In the genomic region with DNA sequence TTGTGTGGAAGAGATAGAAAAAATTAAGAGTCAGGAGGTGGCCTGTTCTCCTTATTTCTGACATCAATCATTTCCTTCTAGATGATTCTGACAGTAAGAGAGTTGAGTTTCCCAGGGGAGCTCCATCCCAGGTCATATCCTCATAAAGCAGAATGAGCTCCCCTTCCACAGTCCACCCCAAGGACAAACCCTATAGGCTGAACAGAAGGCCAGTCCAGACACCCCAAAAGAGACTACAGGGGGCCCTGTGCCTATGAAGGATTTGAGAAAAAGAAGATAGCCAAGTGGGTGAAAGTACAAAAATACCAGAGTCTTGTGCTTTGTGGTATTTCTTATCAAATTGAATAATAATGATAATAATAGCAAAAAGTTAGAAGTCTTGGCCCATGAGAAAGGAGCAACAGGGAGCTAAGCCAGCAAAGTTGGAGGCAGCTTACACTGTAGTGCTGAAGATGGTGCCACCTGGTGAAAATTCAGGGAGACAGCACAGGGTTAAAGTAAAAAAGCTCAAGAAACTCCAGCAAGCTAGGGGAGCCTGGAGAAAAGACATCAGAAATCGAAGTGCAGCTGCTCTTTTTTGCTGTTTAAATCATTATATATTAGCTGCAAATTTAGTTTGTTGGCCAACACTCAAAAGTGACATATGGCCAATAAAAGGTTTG, we compare ENCODE assay signal across 8 cellular contexts. TPM values are rescaled to one million over a fixed set of nuclear protein-coding genes. Genes with fewer than 3 reads are reported as not detected.
DNase-seq lines count a peak whose midpoint lies in the region; ATAC-seq and TF ChIP-seq lines count a peak whose summit lies in the region.

No MANE protein-coding gene starts in this region.

- DNase-seq in HFF-Myc (ENCODE audit: extremely low read depth, low read depth) = no peak
- peak; percentile 94 for DNase-seq in NCI-H524 treated with DMSO at 0.1 percent for 48 hours (lab: John Stamatoyannopoulos, UW)
- peak; percentile 27 for DNase-seq in fibroblast of peridontal ligament (ENCODE audit: extremely low read depth)
- no peak for DNase-seq in effector memory CD8-positive, alpha-beta T cell
- DNase-seq in T-helper 17 cell = no peak
- no peak for DNase-seq in naive thymus-derived CD4-positive, alpha-beta T cell

- TF ChIP-seq CTCF in C4-2B (conservative IDR thresholded peaks at IDR 0.05) = peak; percentile 82
- TF ChIP-seq CTCF in HFF-Myc (IDR thresholded peaks at IDR 0.05; ENCODE audit: low read depth, low read length, missing control alignments) = peak; percentile 50

- H3K27ac ChIP-seq in C4-2B = peak overlapping the region; percentile 35; the same call in 1 of the 2 replicates
- H3K27ac ChIP-seq in naive thymus-derived CD4-positive, alpha-beta T cell (ENCODE audit: low read depth, low read length) = no peak overlapping the region

- H3K4me1 ChIP-seq in naive thymus-derived CD4-positive, alpha-beta T cell (ENCODE audit: control insufficient read depth in 2 of 2, insufficient read depth in 2 of 2, low read length in 2 of 2) = no peaks in the 10 kb centered on the region

- no peak overlapping the region for H3K4me3 ChIP-seq in HFF-Myc (replicated peaks; ENCODE audit: low read depth, low read length)
- H3K4me3 ChIP-seq in naive thymus-derived CD4-positive, alpha-beta T cell (ENCODE audit: low read length) = no peak overlapping the region

- POLR2A ChIA-PET in naive thymus-derived CD4-positive, alpha-beta T cell (lab: Charles Lee) = no interaction called here

- H3K27me3 ChIP-seq in naive thymus-derived CD4-positive, alpha-beta T cell (ENCODE audit: control insufficient read depth in 2 of 2, insufficient read depth in 2 of 2, low read length in 2 of 2) = no peaks in the 10 kb centered on the region

- H3K27me3 Mint-ChIP-seq in effector memory CD8-positive, alpha-beta T cell = peaks cover 0 to 7% of the 10 kb centered on the region in 2 donors
- H3K27me3 Mint-ChIP-seq in T-helper 17 cell = peaks cover 15% of the 10 kb centered on the region
- peaks cover 5 to 22% (median 15%) of the 10 kb centered on the region in 5 donors for H3K27me3 Mint-ChIP-seq in naive thymus-derived CD4-positive, alpha-beta T cell

- CTCF ChIA-PET in naive thymus-derived CD4-positive, alpha-beta T cell (lab: Charles Lee) = no interaction called here

- H3K4me3 Mint-ChIP-seq in effector memory CD8-positive, alpha-beta T cell = no peak overlapping the region
- no peak overlapping the region for H3K4me3 Mint-ChIP-seq in T-helper 17 cell
- no peak overlapping the region for H3K4me3 Mint-ChIP-seq in naive thymus-derived CD4-positive, alpha-beta T cell

- H3K36me3 Mint-ChIP-seq in effector memory CD8-positive, alpha-beta T cell (ENCODE audit: insufficient read depth) = no peaks in the 10 kb centered on the region
- peaks cover 2% of the 10 kb centered on the region for H3K36me3 Mint-ChIP-seq in T-helper 17 cell (ENCODE audit: low read depth)
- no peaks in the 10 kb centered on the region for H3K36me3 Mint-ChIP-seq in naive thymus-derived CD4-positive, alpha-beta T cell

- no peaks in the 10 kb centered on the region for H3K9me3 ChIP-seq in T-helper 17 cell (ENCODE audit: control insufficient read depth, low read length, poor library complexity, severe bottlenecking)
- H3K9me3 ChIP-seq in naive thymus-derived CD4-positive, alpha-beta T cell (ENCODE audit: control insufficient read depth in 2 of 3, low read length in 3 of 3) = no peaks in the 10 kb centered on the region

- intact Hi-C loops in naive thymus-derived CD4-positive, alpha-beta T cell (cut with micrococcal nuclease) = no loop called here

- H3K27ac Mint-ChIP-seq in effector memory CD8-positive, alpha-beta T cell = no peak overlapping the region
- no peak overlapping the region for H3K27ac Mint-ChIP-seq in T-helper 17 cell
- no peak overlapping the region for H3K27ac Mint-ChIP-seq in naive thymus-derived CD4-positive, alpha-beta T cell

- H3K36me3 ChIP-seq in naive thymus-derived CD4-positive, alpha-beta T cell (ENCODE audit: control insufficient read depth in 2 of 3, insufficient read depth in 3 of 3, low read length in 3 of 3) = no peaks in the 10 kb centered on the region

- ATAC-seq in effector memory CD8-positive, alpha-beta T cell (replicated peaks) = no peak
- ATAC-seq in T-helper 17 cell (no peak), GM21619 (IDR thresholded peaks at IDR 0.05; ENCODE audit: unreplicated experiment) (no peak)
- no peak for ATAC-seq in naive thymus-derived CD4-positive, alpha-beta T cell

- H3K9me3 Mint-ChIP-seq in effector memory CD8-positive, alpha-beta T cell = peaks cover 0 to 9% of the 10 kb centered on the region in 2 donors
- H3K9me3 Mint-ChIP-seq in naive thymus-derived CD4-positive, alpha-beta T cell = peaks cover 0 to 4% (median 0%) of the 10 kb centered on the region in 11 donors

- no peaks in the 10 kb centered on the region for H3K4me1 Mint-ChIP-seq in effector memory CD8-positive, alpha-beta T cell (ENCODE audit: low read depth in 2 of 2)
- H3K4me1 Mint-ChIP-seq in T-helper 17 cell = no peaks in the 10 kb centered on the region
- H3K4me1 Mint-ChIP-seq in naive thymus-derived CD4-positive, alpha-beta T cell = no peaks in the 10 kb centered on the region

RNA-seq across cellular contexts. Expression of a gene that starts 35.9 kb away (rescaled TPM):
- total RNA-seq in T-helper 17 cell = not detected
- total RNA-seq in naive thymus-derived CD4-positive, alpha-beta T cell = not detected
- polyA plus RNA-seq in naive thymus-derived CD4-positive, alpha-beta T cell = not detected

Comparison
In these comparisons a context has a peak if more than half of its experiments do, and no peak if none do; other contexts are left out.
1. DNase-seq: peak in NCI-H524 treated with DMSO at 0.1 percent for 48 hours (single experiment) and fibroblast of peridontal ligament (single experiment); none in HFF-Myc (single experiment), effector memory CD8-positive, alpha-beta T cell (0 of 3), T-helper 17 cell (0 of 3) and naive thymus-derived CD4-positive, alpha-beta T cell (0 of 9).